Comparison of ENCODE assay signal across 8 cellular contexts in genomic region chr7:519429-519973, GRCh38. TPM values are rescaled to one million over a fixed set of nuclear protein-coding genes. Genes with fewer than 3 reads are reported as not detected.
DNase-seq lines count a peak whose midpoint lies in the region; ATAC-seq and TF ChIP-seq lines count a peak whose summit lies in the region.

Gene PDGFA, minus strand, starts transcription at chr7:519846. Its CDS starts 845 bp downstream, at chr7:519001.

- peaks cover 58% of the 10 kb centered on the region for H3K27me3 Mint-ChIP-seq in activated CD8-positive, alpha-beta memory T cell treated with anti-CD3 and anti-CD28 coated beads, Interleukin-2, amount 10 ng/mL, durations not matched to agents 7 days and 5 days
- H3K27me3 Mint-ChIP-seq in immature natural killer cell (ENCODE audit: low read depth in 3 of 3) = peaks cover 5 to 19% (median 13%) of the 10 kb centered on the region in 3 donors

- peak within 1 kb of the TSS; percentile 66 to 92 (median 88) for H3K4me3 ChIP-seq in mammary epithelial cell (replicated peaks in 1 of 3; ENCODE audit: insufficient read depth in 1 of 3, low read depth in 2 of 3, low read length in 3 of 3)
- H3K4me3 ChIP-seq in skin epidermis = peak within 1 kb of the TSS; percentile 42 to 66 (median 56)

- peaks cover 43% of the 10 kb centered on the region for H3K4me1 ChIP-seq in mammary epithelial cell (ENCODE audit: insufficient read depth, low read length)

- BruUV-seq in mammary epithelial cell (replicated peaks; lab: Mats Ljungman, UMichigan) = no TSS peak

- no peaks in the 10 kb centered on the region for H3K27me3 ChIP-seq in mammary epithelial cell (ENCODE audit: insufficient read depth, low read length)

- in situ Hi-C loops in mammary epithelial cell (cut with MboI; ENCODE audit: low sequenced_read_pairs in 2 of 2) = loop anchor here in 1 of 2 donors (10.0 kb wide), 2 partner anchors 185 to 255 kb away; no protein-coding TSS in a partner anchor

- H3K9ac ChIP-seq in mammary epithelial cell (ENCODE audit: insufficient read depth, low read length) = peak within 1 kb of the TSS; percentile 59

- no peaks in the 10 kb centered on the region for H3K9me3 Mint-ChIP-seq in activated CD8-positive, alpha-beta memory T cell treated with anti-CD3 and anti-CD28 coated beads, Interleukin-2, amount 10 ng/mL, durations not matched to agents 7 days and 5 days (ENCODE audit: low read depth)
- no peaks in the 10 kb centered on the region for H3K9me3 Mint-ChIP-seq in immature natural killer cell

- H3K79me2 ChIP-seq in mammary epithelial cell (ENCODE audit: insufficient read depth, low read length) = peaks cover 48% of the 10 kb centered on the region

- CTCF ChIA-PET in activated CD8-positive, alpha-beta memory T cell treated with anti-CD3 and anti-CD28 coated beads, Interleukin-2, amount 10 ng/mL, durations not matched to agents 7 days and 5 days (lab: Charles Lee) = no interaction called here
- CTCF ChIA-PET in mammary epithelial cell (lab: Charles Lee; ENCODE audit: low non-redundant PET) = interaction anchor here (0.5 kb wide), 1 partner anchor 186 kb away, joined by 3 read pairs; no protein-coding TSS in a partner anchor

- H3K9me3 ChIP-seq in mammary epithelial cell (replicated peaks; ENCODE audit: insufficient read depth, low read length) = no peaks in the 10 kb centered on the region

- peak within 1 kb of the TSS; percentile 62 for H3K4me3 Mint-ChIP-seq in activated CD8-positive, alpha-beta memory T cell treated with anti-CD3 and anti-CD28 coated beads, Interleukin-2, amount 10 ng/mL, durations not matched to agents 7 days and 5 days
- peak within 1 kb of the TSS; percentile 57 to 83 (median 76) for H3K4me3 Mint-ChIP-seq in immature natural killer cell

- ATAC-seq in activated CD8-positive, alpha-beta memory T cell treated with anti-CD3 and anti-CD28 coated beads, Interleukin-2, amount 10 ng/mL, durations not matched to agents 7 days and 5 days = peak; percentile 46
- ATAC-seq in HG03139 (IDR thresholded peaks at IDR 0.05; ENCODE audit: unreplicated experiment) = no peak

- H4K20me1 ChIP-seq in mammary epithelial cell (ENCODE audit: insufficient read depth, low read length) = no peaks in the 10 kb centered on the region

- no peak within 1 kb of the TSS for H3K27ac Mint-ChIP-seq in activated CD8-positive, alpha-beta memory T cell treated with anti-CD3 and anti-CD28 coated beads, Interleukin-2, amount 10 ng/mL, durations not matched to agents 7 days and 5 days
- H3K27ac Mint-ChIP-seq in immature natural killer cell = no peak within 1 kb of the TSS

- peaks cover 11% of the 10 kb centered on the region for H3K4me1 Mint-ChIP-seq in activated CD8-positive, alpha-beta memory T cell treated with anti-CD3 and anti-CD28 coated beads, Interleukin-2, amount 10 ng/mL, durations not matched to agents 7 days and 5 days
- peaks cover 5 to 11% of the 10 kb centered on the region in 2 donors for H3K4me1 Mint-ChIP-seq in immature natural killer cell

- H2AFZ ChIP-seq in mammary epithelial cell (ENCODE audit: low read depth, low read length) = peak within 1 kb of the TSS; percentile 57

- no CpG with 5 or more reads among the region's 93 CpGs for WGBS in mammary epithelial cell (ENCODE audit: low coverage, missing lambda C conversion rate)

- no peaks in the 10 kb centered on the region for H3K36me3 ChIP-seq in mammary epithelial cell (ENCODE audit: insufficient read depth, low read length)

- TF ChIP-seq CTCF in mammary epithelial cell (conservative IDR thresholded peaks at IDR 0.05 in 1 of 2, IDR thresholded peaks at IDR 0.05 in 1 of 2; ENCODE audit: extremely low read depth in 1 of 2, insufficient read depth in 1 of 2, low read depth in 1 of 2, low read length in 2 of 2) = no peak

- peak within 1 kb of the TSS; percentile 89 for H3K4me2 ChIP-seq in mammary epithelial cell (ENCODE audit: insufficient read depth, low read depth, low read length)

- dilution Hi-C loops in mammary epithelial cell (cut with HindIII; ENCODE audit: low sequenced_read_pairs) = no loop called here

- peak within 1 kb of the TSS; percentile 55 for H3K27ac ChIP-seq in mammary epithelial cell (ENCODE audit: insufficient read depth, low read depth, low read length)
- H3K27ac ChIP-seq in skin epidermis = peak within 1 kb of the TSS; percentile 13 to 87 (median 71)

- DNase-seq in activated CD8-positive, alpha-beta memory T cell treated with anti-CD3 and anti-CD28 coated beads, Interleukin-2, amount 10 ng/mL, durations not matched to agents 7 days and 5 days = no peak
- no peak for DNase-seq in activated CD8-positive, alpha-beta memory T cell treated with anti-CD3 and anti-CD28 coated beads for 24 hours
- peak; percentile 15 for DNase-seq in NOMO-1 treated with dmso at 0.1 percent for 144 hours (lab: John Stamatoyannopoulos, UW; ENCODE audit: unreplicated experiment)
- DNase-seq in mammary epithelial cell = peak; percentile 55
- peak in 1 of 3 donors; percentile 8 for DNase-seq in immature natural killer cell
- no peak for DNase-seq in NK-92 treated with Interleukin-12 subunit alpha and Interleukin-12 subunit beta, amount 100 ng/mL, for 24 hours (lab: John Stamatoyannopoulos, UW)

- H3K36me3 Mint-ChIP-seq in activated CD8-positive, alpha-beta memory T cell treated with anti-CD3 and anti-CD28 coated beads, Interleukin-2, amount 10 ng/mL, durations not matched to agents 7 days and 5 days = no peaks in the 10 kb centered on the region
- H3K36me3 Mint-ChIP-seq in immature natural killer cell = no peaks in the 10 kb centered on the region

- intact Hi-C loops in mammary epithelial cell (cut with micrococcal nuclease) = loop anchor here (1.0 to 5.0 kb wide), 3 partner anchors 20 to 207 kb away; partner anchors contain the start of genes DNAAF5 and PRKAR1B

RNA-seq across cellular contexts. Expression of gene PDGFA, which starts in this region (rescaled TPM):
- 1 to 10 TPM in 1 of 2 experiments, under 1 TPM in 1; 0.67 to 2.3 TPM for total RNA-seq in activated CD8-positive, alpha-beta memory T cell treated with anti-CD3 and anti-CD28 coated beads, Interleukin-2, amount 10 ng/mL, durations not matched to agents 7 days and 5 days
- 100 to 1,000 TPM in 1 of 2 donors, 10 to 100 TPM in 1; 60.5 to 167 TPM for total RNA-seq in mammary epithelial cell
- 29.2 TPM for polyA plus RNA-seq in mammary epithelial cell
- 93.4 TPM for polyA minus RNA-seq in mammary epithelial cell
- under 1 TPM in 2 of 3 donors, not detected in 1; 0.29 to 0.59 TPM for polyA plus RNA-seq in immature natural killer cell

Comparison
In these comparisons a context has a peak if more than half of its experiments do, and no peak if none do; other contexts are left out.
1. RNA of gene PDGFA (total RNA-seq): 60.5 to 167 TPM in mammary epithelial cell; 0.67 to 2.3 TPM in activated CD8-positive, alpha-beta memory T cell treated with anti-CD3 and anti-CD28 coated beads, Interleukin-2, amount 10 ng/mL, durations not matched to agents 7 days and 5 days; every median in the first group is over 10 times any median in the second.
2. RNA of gene PDGFA (polyA plus RNA-seq): 29.2 TPM in mammary epithelial cell (single experiment); 0.29 to 0.59 TPM in immature natural killer cell; every median in the first group is over 10 times any median in the second.
3. DNase-seq: peak in NOMO-1 treated with dmso at 0.1 percent for 144 hours (single experiment) and mammary epithelial cell (single experiment); none in activated CD8-positive, alpha-beta memory T cell treated with anti-CD3 and anti-CD28 coated beads, Interleukin-2, amount 10 ng/mL, durations not matched to agents 7 days and 5 days (single experiment), activated CD8-positive, alpha-beta memory T cell treated with anti-CD3 and anti-CD28 coated beads for 24 hours (single experiment) and NK-92 treated with Interleukin-12 subunit alpha and Interleukin-12 subunit beta, amount 100 ng/mL, for 24 hours (single experiment).